ENCODE assay signal across 8 cellular contexts in genomic region chr13:39144941-39145533, GRCh38.
DNase-seq lines count a peak whose midpoint lies in the region; ATAC-seq, FAIRE-seq and TF ChIP-seq lines count a peak whose summit lies in the region.

No MANE protein-coding gene starts in this region.

- ATAC-seq in GM18519 (IDR thresholded peaks at IDR 0.05; ENCODE audit: low FRiP score, unreplicated experiment), result no peak

- H3K27ac ChIP-seq in small intestine (ENCODE audit: low read depth in 1 of 2, low read length in 1 of 2), result no peak overlapping the region

- H3K4me3 ChIP-seq in AG10803 (ENCODE audit: low read length), result no peak overlapping the region
- H3K4me3 ChIP-seq in GM12875 (ENCODE audit: low read depth, low read length), result no peak overlapping the region
- H3K4me3 ChIP-seq in astrocyte of the spinal cord (ENCODE audit: low read depth, low read length), result no peak overlapping the region
- H3K4me3 ChIP-seq in small intestine (ENCODE audit: low read depth in 1 of 2, low read length in 2 of 2), result no peak overlapping the region

- WGBS in small intestine, 3 donors, result 30 to 64% (median 64%) methylated on average over 8 of the region's 8 CpGs

- no peak for FAIRE-seq in small intestine (lab: Jason Lieb, UNC)

- DNase-seq in AG10803 (ENCODE audit: low read depth) (peak; percentile 68), NCI-H446 treated with DMSO at 0.1 percent for 48 hours (lab: John Stamatoyannopoulos, UW) (peak; percentile 18), astrocyte of the spinal cord (ENCODE audit: low read depth, low spot score) (peak; percentile 62), hypothalamus (lab: John Stamatoyannopoulos, UW) (peak in 30 of 51 donors; percentile 2 to 65 (median 26)), small intestine (peak; percentile 39), NCI-H510A (lab: John Stamatoyannopoulos, UW) (no peak)

- H3K27me3 ChIP-seq in small intestine (ENCODE audit: control insufficient read depth in 2 of 2, insufficient read depth in 2 of 2, low read length in 2 of 2), result no peaks in the 10 kb centered on the region

- in situ Hi-C loops in astrocyte of the spinal cord (cut with HindIII; ENCODE audit: low sequenced_read_pairs), result no loop called here

- TF ChIP-seq CTCF in AG10803 (conservative IDR thresholded peaks at IDR 0.05; ENCODE audit: low read length), result peak; percentile 92
- TF ChIP-seq CTCF in GM12875 (IDR thresholded peaks at IDR 0.05; ENCODE audit: borderline replicate concordance, insufficient read depth, low read depth, low read length), result peak; percentile 62
- peak; percentile 82 for TF ChIP-seq CTCF in astrocyte of the spinal cord (IDR thresholded peaks at IDR 0.05; ENCODE audit: low read depth, low read length)

- no peaks in the 10 kb centered on the region for H3K36me3 ChIP-seq in small intestine (ENCODE audit: control insufficient read depth in 2 of 2, insufficient read depth in 2 of 2, low read length in 2 of 2)

- no peaks in the 10 kb centered on the region for H3K9me3 ChIP-seq in small intestine (ENCODE audit: control insufficient read depth, low read depth)

- H3K4me1 ChIP-seq in small intestine (ENCODE audit: control insufficient read depth in 2 of 2, insufficient read depth in 1 of 2, low read depth in 1 of 2, low read length in 1 of 2), result no peaks in the 10 kb centered on the region
